In genomic region chr5:7244208-7244607, GRCh38 we compare ENCODE assay signal across 20 cellular contexts.
DNase-seq lines count a peak whose midpoint lies in the region; ATAC-seq, FAIRE-seq and TF ChIP-seq lines count a peak whose summit lies in the region.
"Had no signal": no experiment of that assay in that cellular context is flagged by ENCODE, and none has a peak within 500 bp of the region (broad histone marks: within the 10 kb centered on the region; RNA-seq: fewer than 3 reads in every experiment).

No MANE protein-coding gene starts in this region.

- H3K27ac Mint-ChIP-seq in neural progenitor cell = peak overlapping the region; percentile 82
- no peak overlapping the region for H3K27ac Mint-ChIP-seq in stimulated activated memory B cell treated with anti-CD40 and anti-IgM and Interleukin-4, amounts not matched to agents 10 μg/mL and 1 μg/mL and 100 μg/mL, for 72 hours
- H3K27ac Mint-ChIP-seq: B cell; CD4-positive, alpha-beta T cell; CD8-positive, alpha-beta T cell had no signal

- H3K4me3 ChIP-seq in Peyer's patch (no peak overlapping the region), neural progenitor cell (no peak overlapping the region), small intestine (ENCODE audit: low read depth in 1 of 2, low read length in 2 of 2) (no peak overlapping the region)
- H3K4me3 ChIP-seq: A549; BLaER1 treated with 17β-estradiol and CSF1 and Interleukin-3, amounts not matched to agents 10 nM and 100 nM had no signal

- H3K9me3 ChIP-seq in Peyer's patch = no peaks in the 10 kb centered on the region
- no peaks in the 10 kb centered on the region for H3K9me3 ChIP-seq in neural progenitor cell (ENCODE audit: low read depth)
- no peaks in the 10 kb centered on the region for H3K9me3 ChIP-seq in small intestine (ENCODE audit: control insufficient read depth, low read depth)
- H3K9me3 ChIP-seq: A549; BLaER1 treated with 17β-estradiol and CSF1 and Interleukin-3, amounts not matched to agents 10 nM and 100 nM; Caco-2 had no signal

- no peaks in the 10 kb centered on the region for H3K36me3 ChIP-seq in Peyer's patch
- H3K36me3 ChIP-seq in neural progenitor cell = no peaks in the 10 kb centered on the region
- H3K36me3 ChIP-seq in small intestine (ENCODE audit: control insufficient read depth in 2 of 2, insufficient read depth in 2 of 2, low read length in 2 of 2) = no peaks in the 10 kb centered on the region
- H3K36me3 ChIP-seq: BLaER1 treated with 17β-estradiol and CSF1 and Interleukin-3, amounts not matched to agents 10 nM and 100 nM had no signal

- H3K9ac ChIP-seq in neural progenitor cell = no peak overlapping the region
- H3K9ac ChIP-seq: BLaER1 treated with 17β-estradiol and CSF1 and Interleukin-3, amounts not matched to agents 10 nM and 100 nM had no signal

- H3K4me1 ChIP-seq in Peyer's patch (peaks cover 0 to 12% (median 0%) of the 10 kb centered on the region in 4 donors), neural progenitor cell (peaks cover 21% of the 10 kb centered on the region), small intestine (ENCODE audit: control insufficient read depth in 2 of 2, insufficient read depth in 1 of 2, low read depth in 1 of 2, low read length in 1 of 2) (peaks cover 0 to 4% of the 10 kb centered on the region in 2 donors)
- H3K4me1 ChIP-seq: A549, Caco-2 had no signal

- no peaks in the 10 kb centered on the region for H3K36me3 Mint-ChIP-seq in neural progenitor cell
- H3K36me3 Mint-ChIP-seq in stimulated activated memory B cell treated with anti-CD40 and anti-IgM and Interleukin-4, amounts not matched to agents 10 μg/mL and 1 μg/mL and 100 μg/mL, for 72 hours = no peaks in the 10 kb centered on the region
- H3K36me3 Mint-ChIP-seq: CD8-positive, alpha-beta T cell had no signal

- DNase-seq in Peyer's patch (peak in 2 of 3 donors; percentile 48 to 52), neural progenitor cell (ENCODE audit: low spot score) (no peak), small intestine (peak; percentile 64), RCC 7860 (ENCODE audit: low spot score) (no peak)
- DNase-seq: AML-193; Caco-2; Calu3; CD4-positive, alpha-beta T cell; CD8-positive, alpha-beta T cell; GF-D8 had no signal

- H3K27ac ChIP-seq in Peyer's patch (no peak overlapping the region), neural progenitor cell (no peak overlapping the region), small intestine (ENCODE audit: low read depth in 1 of 2, low read length in 1 of 2) (no peak overlapping the region)
- H3K27ac ChIP-seq: 22Rv1; A549; BLaER1 treated with 17β-estradiol and CSF1 and Interleukin-3, amounts not matched to agents 10 nM and 100 nM; C4-2B had no signal

- H3K4me2 ChIP-seq in neural progenitor cell = no peak overlapping the region
- H3K4me2 ChIP-seq: A549; BLaER1 treated with 17β-estradiol and CSF1 and Interleukin-3, amounts not matched to agents 10 nM and 100 nM had no signal

- no peak overlapping the region for H2AFZ ChIP-seq in neural progenitor cell (replicated peaks)

- H3K27me3 ChIP-seq in Peyer's patch = no peaks in the 10 kb centered on the region
- H3K27me3 ChIP-seq in neural progenitor cell = no peaks in the 10 kb centered on the region
- H3K27me3 ChIP-seq in small intestine (ENCODE audit: control insufficient read depth in 2 of 2, insufficient read depth in 2 of 2, low read length in 2 of 2) = no peaks in the 10 kb centered on the region
- H3K27me3 ChIP-seq: BLaER1 treated with 17β-estradiol and CSF1 and Interleukin-3, amounts not matched to agents 10 nM and 100 nM had no signal

- no peak for TF ChIP-seq POLR2A in Peyer's patch (IDR thresholded peaks at IDR 0.05)

- no peaks in the 10 kb centered on the region for H3K9me3 Mint-ChIP-seq in neural progenitor cell
- no peaks in the 10 kb centered on the region for H3K9me3 Mint-ChIP-seq in stimulated activated memory B cell treated with anti-CD40 and anti-IgM and Interleukin-4, amounts not matched to agents 10 μg/mL and 1 μg/mL and 100 μg/mL, for 72 hours
- H3K9me3 Mint-ChIP-seq: CD4-positive, alpha-beta T cell; CD8-positive, alpha-beta T cell had no signal

- H4K20me1 ChIP-seq in neural progenitor cell (ENCODE audit: low read depth) = no peaks in the 10 kb centered on the region
- H4K20me1 ChIP-seq: BLaER1 treated with 17β-estradiol and CSF1 and Interleukin-3, amounts not matched to agents 10 nM and 100 nM had no signal

- peaks cover 18% of the 10 kb centered on the region for H3K4me1 Mint-ChIP-seq in neural progenitor cell
- H3K4me1 Mint-ChIP-seq in stimulated activated memory B cell treated with anti-CD40 and anti-IgM and Interleukin-4, amounts not matched to agents 10 μg/mL and 1 μg/mL and 100 μg/mL, for 72 hours = no peaks in the 10 kb centered on the region
- H3K4me1 Mint-ChIP-seq: B cell had no signal

- peaks cover 2% of the 10 kb centered on the region for H3K27me3 Mint-ChIP-seq in neural progenitor cell (ENCODE audit: insufficient read depth, low read depth)
- H3K27me3 Mint-ChIP-seq in stimulated activated memory B cell treated with anti-CD40 and anti-IgM and Interleukin-4, amounts not matched to agents 10 μg/mL and 1 μg/mL and 100 μg/mL, for 72 hours = no peaks in the 10 kb centered on the region
- H3K27me3 Mint-ChIP-seq: B cell; CD4-positive, alpha-beta T cell had no signal

- no peaks in the 10 kb centered on the region for H3F3A ChIP-seq in neural progenitor cell (ENCODE audit: low read depth)

- WGBS in small intestine, 3 donors = 51 to 72% (median 62%) methylated on average over 3 of the region's 3 CpGs

- TF ChIP-seq CTCF in Peyer's patch (IDR thresholded peaks at IDR 0.05) (no peak), neural progenitor cell (IDR thresholded peaks at IDR 0.05) (no peak)

- no peak for ATAC-seq in stimulated activated memory B cell treated with anti-CD40 and anti-IgM and Interleukin-4, amounts not matched to agents 10 μg/mL and 1 μg/mL and 100 μg/mL, for 72 hours
- ATAC-seq: A549; CD8-positive, alpha-beta T cell had no signal

- H3K79me2 ChIP-seq in neural progenitor cell (ENCODE audit: low read depth) = no peaks in the 10 kb centered on the region

- no peak overlapping the region for H3K4me3 Mint-ChIP-seq in neural progenitor cell
- H3K4me3 Mint-ChIP-seq in stimulated activated memory B cell treated with anti-CD40 and anti-IgM and Interleukin-4, amounts not matched to agents 10 μg/mL and 1 μg/mL and 100 μg/mL, for 72 hours = no peak overlapping the region
- H3K4me3 Mint-ChIP-seq: B cell; CD4-positive, alpha-beta T cell; CD8-positive, alpha-beta T cell had no signal

- FAIRE-seq in small intestine (lab: Jason Lieb, UNC) (no peak), RCC 7860 (lab: Jason Lieb, UNC) (no peak)
- FAIRE-seq: A549, D721Med, G401.6, GM12891, GM19239 had no signal

Comparison
In these comparisons a context has a peak if more than half of its experiments do, and no peak if none do; other contexts are left out.
1. DNase-seq: peak in Peyer's patch (2 of 3) and small intestine (single experiment); none in neural progenitor cell (single experiment) and RCC 7860 (single experiment).